ENCODE assay signal across 14 cellular contexts in genomic region chr1:202221911-202222909, GRCh38. TPM values are rescaled to one million over a fixed set of nuclear protein-coding genes. Genes with fewer than 3 reads are reported as not detected.
DNase-seq lines count a peak whose midpoint lies in the region; ATAC-seq and TF ChIP-seq lines count a peak whose summit lies in the region.
"Had no signal": no experiment of that assay in that cellular context is flagged by ENCODE, and none has a peak within 500 bp of the region (broad histone marks: within the 10 kb centered on the region; RNA-seq: fewer than 3 reads in every experiment).

No MANE protein-coding gene starts in this region.

- no peak for TF ChIP-seq CTCF in osteocyte (IDR thresholded peaks at IDR 0.05)

- peak; percentile 81 for DNase-seq in Daoy (ENCODE audit: low read depth)
- peak; percentile 11 for DNase-seq in MV-4-11 (lab: John Stamatoyannopoulos, UW)
- DNase-seq in T-cell = no peak
- no peak for DNase-seq in osteocyte (ENCODE audit: extremely low spot score, unreplicated experiment)
- no peak for DNase-seq in midbrain (lab: John Stamatoyannopoulos, UW)
- DNase-seq: activated T-cell treated with anti-CD3 and anti-CD28 coated beads for 4 hours; head of caudate nucleus; left ventricle myocardium inferior; occipital lobe; SIG-M5; stimulated activated naive B cell treated with anti-CD40 and anti-IgM and Interleukin-4, amounts not matched to agents 10 μg/mL and 1 μg/mL and 100 μg/mL, for 72 hours; WERI-Rb-1 had no signal

- H3K27me3 Mint-ChIP-seq in T-cell = peaks cover 14 to 17% of the 10 kb centered on the region in 2 donors
- H3K27me3 Mint-ChIP-seq in osteocyte (ENCODE audit: unreplicated experiment) = peaks cover 8% of the 10 kb centered on the region

- no peaks in the 10 kb centered on the region for H3K36me3 Mint-ChIP-seq in T-cell
- H3K36me3 Mint-ChIP-seq in osteocyte (ENCODE audit: unreplicated experiment) = peaks cover 4% of the 10 kb centered on the region
- H3K36me3 Mint-ChIP-seq: stimulated activated naive B cell treated with anti-CD40 and anti-IgM and Interleukin-4, amounts not matched to agents 10 μg/mL and 1 μg/mL and 100 μg/mL, for 72 hours had no signal

- H3K27ac Mint-ChIP-seq in T-cell (no peak overlapping the region), osteocyte (ENCODE audit: unreplicated experiment) (peak overlapping the region; percentile 16)
- H3K27ac Mint-ChIP-seq: stimulated activated naive B cell treated with anti-CD40 and anti-IgM and Interleukin-4, amounts not matched to agents 10 μg/mL and 1 μg/mL and 100 μg/mL, for 72 hours had no signal

- no peak overlapping the region for H3K4me3 Mint-ChIP-seq in T-cell
- no peak overlapping the region for H3K4me3 Mint-ChIP-seq in osteocyte (ENCODE audit: unreplicated experiment)
- H3K4me3 Mint-ChIP-seq: stimulated activated naive B cell treated with anti-CD40 and anti-IgM and Interleukin-4, amounts not matched to agents 10 μg/mL and 1 μg/mL and 100 μg/mL, for 72 hours had no signal

- CTCF ChIA-PET in T-cell (lab: Charles Lee) = no interaction called here

- H3K4me1 Mint-ChIP-seq in T-cell (peaks cover 3 to 8% (median 4%) of the 10 kb centered on the region in 3 donors), osteocyte (ENCODE audit: unreplicated experiment) (peaks cover 39% of the 10 kb centered on the region)
- H3K4me1 Mint-ChIP-seq: stimulated activated naive B cell treated with anti-CD40 and anti-IgM and Interleukin-4, amounts not matched to agents 10 μg/mL and 1 μg/mL and 100 μg/mL, for 72 hours had no signal

- ATAC-seq in T-cell (replicated peaks in 1 of 4) (peak in 3 of 4 experiments; percentile 34 to 35 (median 35)), HG02870 (IDR thresholded peaks at IDR 0.05; ENCODE audit: unreplicated experiment) (no peak), HG03469 (IDR thresholded peaks at IDR 0.05; ENCODE audit: unreplicated experiment) (no peak)

- POLR2A ChIA-PET in T-cell (lab: Charles Lee) = no interaction called here

- H3K9me3 Mint-ChIP-seq in T-cell (no peaks in the 10 kb centered on the region), osteocyte (ENCODE audit: unreplicated experiment) (no peaks in the 10 kb centered on the region)
- H3K9me3 Mint-ChIP-seq: stimulated activated naive B cell treated with anti-CD40 and anti-IgM and Interleukin-4, amounts not matched to agents 10 μg/mL and 1 μg/mL and 100 μg/mL, for 72 hours had no signal

RNA-seq across cellular contexts. Expression of gene LGR6, which starts 28.6 kb away (rescaled TPM):
- 0.23 and 1.2 TPM in 2 replicates for total RNA-seq in Daoy (2014; rRNA removed; shearing (Covaris generic))
- total RNA-seq in T-cell (10 to 100 TPM in 1 of 5 donors, 1 to 10 TPM in 3, under 1 TPM in 1; 0.58 to 13.1 (median 1.8) TPM), osteocyte (9.4 and 9.9 TPM in 2 replicates)

Comparison
In these comparisons a context has a peak if more than half of its experiments do, and no peak if none do; other contexts are left out.
1. DNase-seq: peak in Daoy (single experiment) and MV-4-11 (single experiment); none in T-cell (0 of 34), osteocyte (single experiment) and midbrain (single experiment).
2. ATAC-seq: peak in T-cell (3 of 4); none in HG02870 (single experiment) and HG03469 (single experiment).